In the genomic region with DNA sequence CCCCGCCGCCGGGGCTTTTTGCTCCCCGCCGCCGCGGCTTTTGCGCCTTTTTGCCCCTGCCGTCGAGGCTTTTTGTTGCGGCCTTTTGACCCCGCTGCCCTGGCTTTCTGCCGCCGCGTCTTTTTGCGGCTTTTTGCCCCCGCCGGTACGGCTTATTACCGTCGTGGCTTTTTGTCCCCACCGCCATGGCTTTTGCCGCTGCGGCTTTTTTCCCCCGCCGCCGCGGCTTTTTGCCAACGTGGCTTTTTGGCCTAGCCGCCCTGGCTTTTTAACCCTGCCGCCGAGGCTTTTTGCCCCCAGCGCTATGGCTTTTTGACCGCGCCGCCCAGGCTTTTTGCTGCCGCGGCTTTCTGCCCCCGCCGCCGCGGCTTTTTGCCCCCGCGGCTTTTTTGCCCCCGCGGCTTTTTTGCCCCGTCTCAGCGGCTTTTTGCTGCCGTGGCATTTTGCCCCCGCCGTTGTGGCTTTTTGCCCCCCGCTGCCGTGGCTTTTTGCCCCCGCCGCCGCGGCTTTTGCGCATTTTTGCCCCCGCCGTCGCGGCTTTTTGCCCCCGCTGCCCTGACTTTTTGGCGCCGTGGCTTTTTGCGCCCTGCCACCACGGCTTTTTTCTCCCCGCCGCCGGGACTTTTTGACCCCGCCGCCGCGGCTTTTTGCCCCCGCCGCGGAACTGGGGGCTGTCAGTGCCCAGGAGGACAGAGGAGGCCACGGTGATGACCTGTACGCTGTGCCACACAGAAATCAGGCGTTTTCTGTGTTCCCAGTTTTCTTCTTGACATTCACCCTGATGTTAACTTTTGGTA, we compare ENCODE assay signal across 5 cellular contexts.
DNase-seq lines count a peak whose midpoint lies in the region; FAIRE-seq and TF ChIP-seq lines count a peak whose summit lies in the region.
"Not testable (repeated sequence)": the region's sequence is repeated elsewhere in the genome, so short reads cannot be mapped to it uniquely, and the experiment has no call there.

No MANE protein-coding gene starts in this region.

- H3K27ac ChIP-seq in BLaER1; kidney (ENCODE audit: low read depth in 2 of 2, low read length in 2 of 2): not testable (repeated sequence)

- 0 out of 2 replicates have a peak overlapping the region, but pooled peaks have one; percentile 14 for H3K4me3 ChIP-seq in BLaER1
- H3K4me3 ChIP-seq in kidney (ENCODE audit: low read length in 2 of 2) = not testable (repeated sequence)

- intact Hi-C loops in kidney (cut with DNase I) = not testable (repeated sequence)

- not testable (repeated sequence) for H3K27me3 ChIP-seq in BLaER1

- DNase-seq in GM20000 (ENCODE audit: low spot score) (peak; percentile 6), dedifferentiated amniotic fluid mesenchymal stem cell (ENCODE audit: extremely low spot score) (peak; percentile 9), kidney (peak; percentile 36), urothelium cell line (ENCODE audit: low spot score) (peak; percentile 10)

- not testable (repeated sequence) for TF ChIP-seq CTCF in GM20000 (IDR thresholded peaks at IDR 0.05; ENCODE audit: extremely low read depth, missing control alignments); kidney (IDR thresholded peaks at IDR 0.05; ENCODE audit: borderline replicate concordance, extremely low read depth, insufficient read depth)

- not testable (repeated sequence) for H3K36me3 ChIP-seq in BLaER1; kidney (ENCODE audit: control insufficient read depth in 1 of 2, insufficient read depth in 2 of 2, low read length in 2 of 2)

- peaks cover 15% of the 10 kb centered on the region for H3K9me3 ChIP-seq in BLaER1
- H3K9me3 ChIP-seq in kidney (ENCODE audit: control insufficient read depth in 1 of 2, low read length in 2 of 2) = not testable (repeated sequence)

- H3K4me2 ChIP-seq in BLaER1 = not testable (repeated sequence)

- H3K9ac ChIP-seq in BLaER1; kidney (ENCODE audit: low read length in 2 of 2): not testable (repeated sequence)

- not testable (repeated sequence) for H4K20me1 ChIP-seq in BLaER1

- FAIRE-seq in kidney (lab: Jason Lieb, UNC); urothelium cell line (lab: Jason Lieb, UNC): not testable (repeated sequence)

- H3K4me1 ChIP-seq in BLaER1; kidney (ENCODE audit: control insufficient read depth in 1 of 2, insufficient read depth in 1 of 2, low read depth in 1 of 2, low read length in 2 of 2): not testable (repeated sequence)
